1 cellular context compared by ENCODE assay signal in genomic region chr20:44355503-44356352, GRCh38.
TF ChIP-seq lines count a peak whose summit lies in the region.

Gene HNF4A, plus strand, starts transcription at chr20:44355699. Its CDS starts 106 bp downstream, at chr20:44355805.

TF ChIP-seq in HepG2, 621 proteins besides CTCF, POLR2A, EP300 and RAD21 (continued from another document and continues in another):
- TF ChIP-seq ZNF678 (CRISPR knock-in tag; IDR thresholded peaks at IDR 0.05) (peak; percentile 95), HIVEP1 (CRISPR knock-in tag; IDR thresholded peaks at IDR 0.05) (peak; percentile 84), HMGXB4 (CRISPR knock-in tag; IDR thresholded peaks at IDR 0.05; ENCODE audit: borderline replicate concordance in 1 of 2, low read depth in 1 of 2) (peak; percentile 22 to 92; a peak in 3 of 4 replicates), TRIM22 (IDR thresholded peaks at IDR 0.05) (no peak), NR0B2 (CRISPR knock-in tag; IDR thresholded peaks at IDR 0.05) (no peak; the same call in none of the 2 replicates), TFDP1 (CRISPR knock-in tag; IDR thresholded peaks at IDR 0.05; ENCODE audit: borderline replicate concordance) (peak; percentile 41; the same call in 1 of the 2 replicates), HNRNPLL (IDR thresholded peaks at IDR 0.05; ENCODE audit: low read depth, low read length, poor library complexity, severe bottlenecking) (peak; percentile 85), PHF5A (CRISPR knock-in tag; IDR thresholded peaks at IDR 0.05; ENCODE audit: low read depth, unreplicated experiment) (peak; percentile 89), ZNF547 (CRISPR knock-in tag; IDR thresholded peaks at IDR 0.05) (peak; percentile 87; the same call in 1 of the 2 replicates), FUBP1 (CRISPR knock-in tag; IDR thresholded peaks at IDR 0.05; ENCODE audit: borderline replicate concordance) (peak; percentile 94; the same call in 1 of the 2 replicates), ZNF44 (CRISPR knock-in tag; IDR thresholded peaks at IDR 0.05) (peak; percentile 89; the same call in 1 of the 2 replicates), MXD3 (CRISPR knock-in tag; IDR thresholded peaks at IDR 0.05) (peak; percentile 65), ZNF724P (CRISPR knock-in tag; IDR thresholded peaks at IDR 0.05; ENCODE audit: borderline replicate concordance) (0 out of 2 replicates have a peak, but pooled peaks have one; percentile 67), ZNF414 (CRISPR knock-in tag; IDR thresholded peaks at IDR 0.05) (peak; percentile 89), KMT2A (CRISPR knock-in tag; IDR thresholded peaks at IDR 0.05) (peak; percentile 91), MEF2D (CRISPR knock-in tag; IDR thresholded peaks at IDR 0.05) (peak; percentile 52; the same call in 1 of the 2 replicates), ZNF577 (CRISPR knock-in tag; IDR thresholded peaks at IDR 0.05; ENCODE audit: borderline replicate concordance, low read depth) (0 out of 2 replicates have a peak, but pooled peaks have one; percentile 38), ZC3H4 (CRISPR knock-in tag; IDR thresholded peaks at IDR 0.05; ENCODE audit: borderline replicate concordance) (no peak), IRX3 (CRISPR knock-in tag; IDR thresholded peaks at IDR 0.05; ENCODE audit: borderline replicate concordance, low read depth) (no peak), NFRKB (IDR thresholded peaks at IDR 0.05) (no peak), ZNF775 (CRISPR knock-in tag; IDR thresholded peaks at IDR 0.05; ENCODE audit: borderline replicate concordance) (peak; percentile 80; the same call in 1 of the 2 replicates), ZNF800 (CRISPR knock-in tag; IDR thresholded peaks at IDR 0.05) (peak; percentile 96), ZNF224 (CRISPR knock-in tag; IDR thresholded peaks at IDR 0.05) (no peak), KDM5A (IDR thresholded peaks at IDR 0.05; ENCODE audit: borderline replicate concordance, low read length) (peak; percentile 28; the same call in 1 of the 2 replicates), ARHGAP35 (CRISPR knock-in tag; IDR thresholded peaks at IDR 0.05; ENCODE audit: borderline replicate concordance) (peak; percentile 51; the same call in 1 of the 2 replicates), HDAC6 (IDR thresholded peaks at IDR 0.05; ENCODE audit: low read depth, low read length) (no peak), NR2C2 (CRISPR knock-in tag; IDR thresholded peaks at IDR 0.05; ENCODE audit: borderline replicate concordance) (peak; percentile 67), ZNF563 (CRISPR knock-in tag; IDR thresholded peaks at IDR 0.05) (peak; percentile 79; the same call in 1 of the 2 replicates), POLR2AphosphoS5 (IDR thresholded peaks at IDR 0.05; ENCODE audit: low read depth, low read length) (peak; percentile 96), MTERF4 (CRISPR knock-in tag; IDR thresholded peaks at IDR 0.05) (peak; percentile 90), ZSCAN21 (CRISPR knock-in tag; IDR thresholded peaks at IDR 0.05; ENCODE audit: borderline replicate concordance) (0 out of 2 replicates have a peak, but pooled peaks have one; percentile 37), ZNF205 (CRISPR knock-in tag; IDR thresholded peaks at IDR 0.05) (peak; percentile 76; the same call in 1 of the 2 replicates), KLF9 (CRISPR knock-in tag; IDR thresholded peaks at IDR 0.05; ENCODE audit: low read depth) (peak; percentile 89; the same call in 1 of the 2 replicates), REL (CRISPR knock-in tag; conservative IDR thresholded peaks at IDR 0.05) (0 out of 2 replicates have a peak, but pooled peaks have one; percentile 1), ZNF331 (CRISPR knock-in tag; IDR thresholded peaks at IDR 0.05) (peak; percentile 84), RFX1 (IDR thresholded peaks at IDR 0.05) (peak; percentile 91), ZSCAN31 (CRISPR knock-in tag; IDR thresholded peaks at IDR 0.05; ENCODE audit: low read depth) (peak; percentile 98), TOPORS (CRISPR knock-in tag; IDR thresholded peaks at IDR 0.05) (peak; percentile 70; the same call in 1 of the 2 replicates), ZNF761 (CRISPR knock-in tag; conservative IDR thresholded peaks at IDR 0.05) (peak; percentile 95; the same call in 1 of the 2 replicates), GMEB2 (CRISPR knock-in tag; IDR thresholded peaks at IDR 0.05; ENCODE audit: low read depth) (no peak), KLF13 (CRISPR knock-in tag; IDR thresholded peaks at IDR 0.05) (peak; percentile 26), RNF219 (CRISPR knock-in tag; IDR thresholded peaks at IDR 0.05) (no peak), BCLAF1 (IDR thresholded peaks at IDR 0.05) (no peak), PHF21A (CRISPR knock-in tag; IDR thresholded peaks at IDR 0.05) (peak; percentile 83)
